Comparison of ENCODE assay signal across 1 cellular context in the genomic region with DNA sequence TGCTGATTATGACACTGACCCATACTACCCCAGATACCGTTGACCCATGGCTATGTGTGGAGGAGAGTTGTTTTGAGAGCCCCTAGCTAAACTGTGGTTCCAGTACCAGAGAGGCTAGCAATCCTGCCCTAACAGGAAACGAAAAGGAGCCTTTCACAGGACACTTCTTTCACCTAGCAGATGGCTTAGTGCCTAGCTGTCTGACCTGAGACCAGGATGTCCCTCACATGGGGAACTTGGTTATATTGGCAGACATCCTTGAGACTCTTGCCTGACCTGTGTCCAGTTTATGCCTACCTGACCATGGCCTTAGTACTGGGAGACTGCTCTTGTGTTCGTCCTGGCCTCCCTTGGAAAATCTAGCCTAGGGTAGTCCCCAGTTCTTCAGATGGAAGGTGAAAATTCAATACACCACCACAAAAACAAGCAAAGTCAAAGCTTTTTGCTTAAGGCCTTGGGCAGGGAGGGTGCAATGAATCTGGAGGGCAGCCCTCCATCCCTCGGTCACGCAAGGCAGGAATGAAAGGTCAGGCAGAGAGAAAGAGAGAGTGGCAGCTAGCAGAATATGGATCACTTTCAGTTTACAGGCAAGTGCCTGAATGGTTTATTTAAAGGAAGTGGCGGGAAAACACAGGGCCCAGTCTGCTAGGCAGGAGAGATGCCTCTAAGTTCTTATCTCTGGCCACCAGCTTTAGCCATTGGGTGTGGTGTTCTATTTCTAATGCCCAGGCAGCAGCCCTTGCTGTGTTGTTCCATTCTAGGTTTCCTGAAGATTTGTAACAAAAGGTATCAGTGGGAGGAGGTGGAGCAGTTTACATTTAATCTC.
A peak's percentile ranks its signal among the peaks of the same experiment; 100 is the strongest.
TF ChIP-seq lines count a peak whose summit lies in the region.

No MANE protein-coding gene starts in this region.

TF ChIP-seq in K562, 482 proteins besides CTCF, POLR2A, EP300 and RAD21 (continued from another document):
- TF ChIP-seq, protein P1, sequence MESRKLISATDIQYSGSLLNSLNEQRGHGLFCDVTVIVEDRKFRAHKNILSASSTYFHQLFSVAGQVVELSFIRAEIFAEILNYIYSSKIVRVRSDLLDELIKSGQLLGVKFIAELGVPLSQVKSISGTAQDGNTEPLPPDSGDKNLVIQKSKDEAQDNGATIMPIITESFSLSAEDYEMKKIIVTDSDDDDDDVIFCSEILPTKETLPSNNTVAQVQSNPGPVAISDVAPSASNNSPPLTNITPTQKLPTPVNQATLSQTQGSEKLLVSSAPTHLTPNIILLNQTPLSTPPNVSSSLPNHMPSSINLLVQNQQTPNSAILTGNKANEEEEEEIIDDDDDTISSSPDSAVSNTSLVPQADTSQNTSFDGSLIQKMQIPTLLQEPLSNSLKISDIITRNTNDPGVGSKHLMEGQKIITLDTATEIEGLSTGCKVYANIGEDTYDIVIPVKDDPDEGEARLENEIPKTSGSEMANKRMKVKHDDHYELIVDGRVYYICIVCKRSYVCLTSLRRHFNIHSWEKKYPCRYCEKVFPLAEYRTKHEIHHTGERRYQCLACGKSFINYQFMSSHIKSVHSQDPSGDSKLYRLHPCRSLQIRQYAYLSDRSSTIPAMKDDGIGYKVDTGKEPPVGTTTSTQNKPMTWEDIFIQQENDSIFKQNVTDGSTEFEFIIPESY (CRISPR knock-in tag; IDR thresholded peaks at IDR 0.05), result 0 out of 2 replicates have a peak, but pooled peaks have one; percentile 8
- no peak for TF ChIP-seq FOXP1 (CRISPR knock-in tag; IDR thresholded peaks at IDR 0.05)
- peak; percentile 91 for TF ChIP-seq E2F3 (CRISPR knock-in tag; IDR thresholded peaks at IDR 0.05)
- TF ChIP-seq TBL1XR1 (IDR thresholded peaks at IDR 0.05; ENCODE audit: low read length in 2 of 2), result peak in 1 of 2 experiments; percentile 79; a peak in 2 of 4 replicates
- TF ChIP-seq FOSL1 (tag; conservative IDR thresholded peaks at IDR 0.05), result 0 out of 2 replicates have a peak, but pooled peaks have one; percentile 11
- no peak for TF ChIP-seq SMC3 (conservative IDR thresholded peaks at IDR 0.05; ENCODE audit: insufficient read depth, low read depth, low read length)
- no peak for TF ChIP-seq CHCHD3 (CRISPR knock-in tag; IDR thresholded peaks at IDR 0.05)
- TF ChIP-seq ZNF175 (CRISPR knock-in tag; IDR thresholded peaks at IDR 0.05; ENCODE audit: low read depth), result peak; percentile 61; the same call in 1 of the 2 replicates
- peak; percentile 48; the same call in 1 of the 2 replicates for TF ChIP-seq ESRRA (IDR thresholded peaks at IDR 0.05; ENCODE audit: borderline replicate concordance, low read depth)
- peak; percentile 68 to 83; a peak in 3 of 4 replicates for TF ChIP-seq TRIM24 (IDR thresholded peaks at IDR 0.05)
- TF ChIP-seq CBFB (CRISPR knock-in tag; IDR thresholded peaks at IDR 0.05), result no peak
- TF ChIP-seq, protein P2, sequence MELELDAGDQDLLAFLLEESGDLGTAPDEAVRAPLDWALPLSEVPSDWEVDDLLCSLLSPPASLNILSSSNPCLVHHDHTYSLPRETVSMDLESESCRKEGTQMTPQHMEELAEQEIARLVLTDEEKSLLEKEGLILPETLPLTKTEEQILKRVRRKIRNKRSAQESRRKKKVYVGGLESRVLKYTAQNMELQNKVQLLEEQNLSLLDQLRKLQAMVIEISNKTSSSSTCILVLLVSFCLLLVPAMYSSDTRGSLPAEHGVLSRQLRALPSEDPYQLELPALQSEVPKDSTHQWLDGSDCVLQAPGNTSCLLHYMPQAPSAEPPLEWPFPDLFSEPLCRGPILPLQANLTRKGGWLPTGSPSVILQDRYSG (tag; conservative IDR thresholded peaks at IDR 0.05; ENCODE audit: low read depth), result peak; percentile 81
- TF ChIP-seq, protein P3, sequence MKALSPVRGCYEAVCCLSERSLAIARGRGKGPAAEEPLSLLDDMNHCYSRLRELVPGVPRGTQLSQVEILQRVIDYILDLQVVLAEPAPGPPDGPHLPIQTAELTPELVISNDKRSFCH (CRISPR knock-in tag; IDR thresholded peaks at IDR 0.05), result no peak
- TF ChIP-seq, protein P3 (tag; IDR thresholded peaks at IDR 0.05), result peak; percentile 73; the same call in 1 of the 2 replicates
- TF ChIP-seq ZNF75A (CRISPR knock-in tag; IDR thresholded peaks at IDR 0.05), result no peak
- peak; percentile 40; the same call in 1 of the 2 replicates for TF ChIP-seq MTA1 (IDR thresholded peaks at IDR 0.05; ENCODE audit: borderline replicate concordance)
- TF ChIP-seq TAL1 (IDR thresholded peaks at IDR 0.05), result peak; percentile 93
- TF ChIP-seq, protein P4, sequence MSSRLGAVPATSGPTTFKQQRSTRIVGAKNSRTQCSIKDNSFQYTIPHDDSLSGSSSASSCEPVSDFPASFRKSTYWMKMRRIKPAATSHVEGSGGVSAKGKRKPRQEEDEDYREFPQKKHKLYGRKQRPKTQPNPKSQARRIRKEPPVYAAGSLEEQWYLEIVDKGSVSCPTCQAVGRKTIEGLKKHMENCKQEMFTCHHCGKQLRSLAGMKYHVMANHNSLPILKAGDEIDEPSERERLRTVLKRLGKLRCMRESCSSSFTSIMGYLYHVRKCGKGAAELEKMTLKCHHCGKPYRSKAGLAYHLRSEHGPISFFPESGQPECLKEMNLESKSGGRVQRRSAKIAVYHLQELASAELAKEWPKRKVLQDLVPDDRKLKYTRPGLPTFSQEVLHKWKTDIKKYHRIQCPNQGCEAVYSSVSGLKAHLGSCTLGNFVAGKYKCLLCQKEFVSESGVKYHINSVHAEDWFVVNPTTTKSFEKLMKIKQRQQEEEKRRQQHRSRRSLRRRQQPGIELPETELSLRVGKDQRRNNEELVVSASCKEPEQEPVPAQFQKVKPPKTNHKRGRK (tag; IDR thresholded peaks at IDR 0.05), result no peak
- TF ChIP-seq, protein P5, sequence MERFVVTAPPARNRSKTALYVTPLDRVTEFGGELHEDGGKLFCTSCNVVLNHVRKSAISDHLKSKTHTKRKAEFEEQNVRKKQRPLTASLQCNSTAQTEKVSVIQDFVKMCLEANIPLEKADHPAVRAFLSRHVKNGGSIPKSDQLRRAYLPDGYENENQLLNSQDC (CRISPR knock-in tag; IDR thresholded peaks at IDR 0.05), result no peak
- no peak for TF ChIP-seq RFX5 (IDR thresholded peaks at IDR 0.05; ENCODE audit: low read depth, low read length)
- TF ChIP-seq PHB2 (IDR thresholded peaks at IDR 0.05; ENCODE audit: low read depth), result peak; percentile 63; the same call in 1 of the 2 replicates
- TF ChIP-seq CXXC5 (CRISPR knock-in tag; IDR thresholded peaks at IDR 0.05), result peak; percentile 57
- TF ChIP-seq HDAC2 (IDR thresholded peaks at IDR 0.05), result peak; percentile 62; the same call in 1 of the 2 replicates
- TF ChIP-seq, protein P6, sequence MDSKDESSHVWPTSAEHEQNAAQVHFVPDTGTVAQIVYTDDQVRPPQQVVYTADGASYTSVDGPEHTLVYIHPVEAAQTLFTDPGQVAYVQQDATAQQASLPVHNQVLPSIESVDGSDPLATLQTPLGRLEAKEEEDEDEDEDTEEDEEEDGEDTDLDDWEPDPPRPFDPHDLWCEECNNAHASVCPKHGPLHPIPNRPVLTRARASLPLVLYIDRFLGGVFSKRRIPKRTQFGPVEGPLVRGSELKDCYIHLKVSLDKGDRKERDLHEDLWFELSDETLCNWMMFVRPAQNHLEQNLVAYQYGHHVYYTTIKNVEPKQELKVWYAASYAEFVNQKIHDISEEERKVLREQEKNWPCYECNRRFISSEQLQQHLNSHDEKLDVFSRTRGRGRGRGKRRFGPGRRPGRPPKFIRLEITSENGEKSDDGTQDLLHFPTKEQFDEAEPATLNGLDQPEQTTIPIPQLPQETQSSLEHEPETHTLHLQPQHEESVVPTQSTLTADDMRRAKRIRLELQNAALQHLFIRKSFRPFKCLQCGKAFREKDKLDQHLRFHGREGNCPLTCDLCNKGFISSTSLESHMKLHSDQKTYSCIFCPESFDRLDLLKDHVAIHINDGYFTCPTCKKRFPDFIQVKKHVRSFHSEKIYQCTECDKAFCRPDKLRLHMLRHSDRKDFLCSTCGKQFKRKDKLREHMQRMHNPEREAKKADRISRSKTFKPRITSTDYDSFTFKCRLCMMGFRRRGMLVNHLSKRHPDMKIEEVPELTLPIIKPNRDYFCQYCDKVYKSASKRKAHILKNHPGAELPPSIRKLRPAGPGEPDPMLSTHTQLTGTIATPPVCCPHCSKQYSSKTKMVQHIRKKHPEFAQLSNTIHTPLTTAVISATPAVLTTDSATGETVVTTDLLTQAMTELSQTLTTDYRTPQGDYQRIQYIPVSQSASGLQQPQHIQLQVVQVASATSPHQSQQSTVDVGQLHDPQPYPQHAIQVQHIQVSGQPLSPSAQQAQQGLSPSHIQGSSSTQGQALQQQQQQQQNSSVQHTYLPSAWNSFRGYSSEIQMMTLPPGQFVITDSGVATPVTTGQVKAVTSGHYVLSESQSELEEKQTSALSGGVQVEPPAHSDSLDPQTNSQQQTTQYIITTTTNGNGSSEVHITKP (IDR thresholded peaks at IDR 0.05; ENCODE audit: partially characterized antibody), result peak; percentile 37
- TF ChIP-seq KLF1 (tag; IDR thresholded peaks at IDR 0.05), result peak; percentile 97
- peak; percentile 53; the same call in 1 of the 2 replicates for TF ChIP-seq BRD4 (IDR thresholded peaks at IDR 0.05)
- TF ChIP-seq PHF21A (IDR thresholded peaks at IDR 0.05; ENCODE audit: borderline replicate concordance, low read depth), result peak; percentile 74; the same call in 1 of the 2 replicates
- peak; percentile 68; the same call in 1 of the 2 replicates for TF ChIP-seq LCOR (CRISPR knock-in tag; IDR thresholded peaks at IDR 0.05)
- TF ChIP-seq RB1 (IDR thresholded peaks at IDR 0.05; ENCODE audit: low read depth), result peak; percentile 94
- TF ChIP-seq BRD9 (IDR thresholded peaks at IDR 0.05; ENCODE audit: low read depth, partially characterized antibody), result peak; percentile 69
- no peak for TF ChIP-seq SETDB1 (IDR thresholded peaks at IDR 0.05; ENCODE audit: low read length)
- no peak for TF ChIP-seq ZC3H4 (CRISPR knock-in tag; IDR thresholded peaks at IDR 0.05; ENCODE audit: borderline replicate concordance)
- TF ChIP-seq, protein P7, sequence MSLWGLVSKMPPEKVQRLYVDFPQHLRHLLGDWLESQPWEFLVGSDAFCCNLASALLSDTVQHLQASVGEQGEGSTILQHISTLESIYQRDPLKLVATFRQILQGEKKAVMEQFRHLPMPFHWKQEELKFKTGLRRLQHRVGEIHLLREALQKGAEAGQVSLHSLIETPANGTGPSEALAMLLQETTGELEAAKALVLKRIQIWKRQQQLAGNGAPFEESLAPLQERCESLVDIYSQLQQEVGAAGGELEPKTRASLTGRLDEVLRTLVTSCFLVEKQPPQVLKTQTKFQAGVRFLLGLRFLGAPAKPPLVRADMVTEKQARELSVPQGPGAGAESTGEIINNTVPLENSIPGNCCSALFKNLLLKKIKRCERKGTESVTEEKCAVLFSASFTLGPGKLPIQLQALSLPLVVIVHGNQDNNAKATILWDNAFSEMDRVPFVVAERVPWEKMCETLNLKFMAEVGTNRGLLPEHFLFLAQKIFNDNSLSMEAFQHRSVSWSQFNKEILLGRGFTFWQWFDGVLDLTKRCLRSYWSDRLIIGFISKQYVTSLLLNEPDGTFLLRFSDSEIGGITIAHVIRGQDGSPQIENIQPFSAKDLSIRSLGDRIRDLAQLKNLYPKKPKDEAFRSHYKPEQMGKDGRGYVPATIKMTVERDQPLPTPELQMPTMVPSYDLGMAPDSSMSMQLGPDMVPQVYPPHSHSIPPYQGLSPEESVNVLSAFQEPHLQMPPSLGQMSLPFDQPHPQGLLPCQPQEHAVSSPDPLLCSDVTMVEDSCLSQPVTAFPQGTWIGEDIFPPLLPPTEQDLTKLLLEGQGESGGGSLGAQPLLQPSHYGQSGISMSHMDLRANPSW (CRISPR knock-in tag; IDR thresholded peaks at IDR 0.05), result peak; percentile 39; the same call in 1 of the 2 replicates
- 0 out of 2 replicates have a peak, but pooled peaks have one; percentile 26 for TF ChIP-seq ZBTB17 (CRISPR knock-in tag; IDR thresholded peaks at IDR 0.05)
- TF ChIP-seq, protein P8, sequence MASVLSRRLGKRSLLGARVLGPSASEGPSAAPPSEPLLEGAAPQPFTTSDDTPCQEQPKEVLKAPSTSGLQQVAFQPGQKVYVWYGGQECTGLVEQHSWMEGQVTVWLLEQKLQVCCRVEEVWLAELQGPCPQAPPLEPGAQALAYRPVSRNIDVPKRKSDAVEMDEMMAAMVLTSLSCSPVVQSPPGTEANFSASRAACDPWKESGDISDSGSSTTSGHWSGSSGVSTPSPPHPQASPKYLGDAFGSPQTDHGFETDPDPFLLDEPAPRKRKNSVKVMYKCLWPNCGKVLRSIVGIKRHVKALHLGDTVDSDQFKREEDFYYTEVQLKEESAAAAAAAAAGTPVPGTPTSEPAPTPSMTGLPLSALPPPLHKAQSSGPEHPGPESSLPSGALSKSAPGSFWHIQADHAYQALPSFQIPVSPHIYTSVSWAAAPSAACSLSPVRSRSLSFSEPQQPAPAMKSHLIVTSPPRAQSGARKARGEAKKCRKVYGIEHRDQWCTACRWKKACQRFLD (CRISPR knock-in tag; IDR thresholded peaks at IDR 0.05), result peak; percentile 21
- TF ChIP-seq, protein P9, sequence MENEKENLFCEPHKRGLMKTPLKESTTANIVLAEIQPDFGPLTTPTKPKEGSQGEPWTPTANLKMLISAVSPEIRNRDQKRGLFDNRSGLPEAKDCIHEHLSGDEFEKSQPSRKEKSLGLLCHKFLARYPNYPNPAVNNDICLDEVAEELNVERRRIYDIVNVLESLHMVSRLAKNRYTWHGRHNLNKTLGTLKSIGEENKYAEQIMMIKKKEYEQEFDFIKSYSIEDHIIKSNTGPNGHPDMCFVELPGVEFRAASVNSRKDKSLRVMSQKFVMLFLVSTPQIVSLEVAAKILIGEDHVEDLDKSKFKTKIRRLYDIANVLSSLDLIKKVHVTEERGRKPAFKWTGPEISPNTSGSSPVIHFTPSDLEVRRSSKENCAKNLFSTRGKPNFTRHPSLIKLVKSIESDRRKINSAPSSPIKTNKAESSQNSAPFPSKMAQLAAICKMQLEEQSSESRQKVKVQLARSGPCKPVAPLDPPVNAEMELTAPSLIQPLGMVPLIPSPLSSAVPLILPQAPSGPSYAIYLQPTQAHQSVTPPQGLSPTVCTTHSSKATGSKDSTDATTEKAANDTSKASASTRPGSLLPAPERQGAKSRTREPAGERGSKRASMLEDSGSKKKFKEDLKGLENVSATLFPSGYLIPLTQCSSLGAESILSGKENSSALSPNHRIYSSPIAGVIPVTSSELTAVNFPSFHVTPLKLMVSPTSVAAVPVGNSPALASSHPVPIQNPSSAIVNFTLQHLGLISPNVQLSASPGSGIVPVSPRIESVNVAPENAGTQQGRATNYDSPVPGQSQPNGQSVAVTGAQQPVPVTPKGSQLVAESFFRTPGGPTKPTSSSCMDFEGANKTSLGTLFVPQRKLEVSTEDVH (IDR thresholded peaks at IDR 0.05; ENCODE audit: low read depth, partially characterized antibody), result peak; percentile 98
TF ChIP-seq in K562: peak in this region for 121.
